Comparison of ENCODE assay signal across 21 cellular contexts in the genomic region with DNA sequence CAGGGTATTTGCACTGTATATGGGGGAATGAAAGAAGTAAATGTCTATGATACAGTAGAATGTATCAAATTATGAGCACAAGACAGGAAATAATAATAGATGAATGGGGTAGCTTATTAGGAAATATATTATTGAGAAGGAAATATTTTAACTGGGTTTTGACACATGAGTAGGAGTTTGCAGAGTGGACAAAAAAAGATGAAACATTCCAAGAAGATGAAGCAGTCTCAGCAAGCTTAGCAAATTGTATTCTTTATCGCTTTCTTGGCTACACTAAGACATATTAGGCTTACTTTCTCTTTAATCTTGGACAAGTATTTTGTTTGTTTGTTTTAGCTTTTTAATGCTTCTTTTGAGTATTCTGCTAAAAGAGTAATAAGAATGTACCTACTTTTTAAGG. TPM values are rescaled to one million over a fixed set of nuclear protein-coding genes. Genes with fewer than 3 reads are reported as not detected.
"Had no signal": no experiment of that assay in that cellular context is flagged by ENCODE, and none has a peak within 500 bp of the region (broad histone marks: within the 10 kb centered on the region; RNA-seq: fewer than 3 reads in every experiment).

No MANE protein-coding gene starts in this region.

- H3K4me3 Mint-ChIP-seq: activated naive CD8-positive, alpha-beta T cell treated with anti-CD3 and anti-CD28 coated beads for 36 hours; dendritic cell treated with granulocyte-macrophage colony-stimulating factor and Interleukin-4, amounts not matched to agents 40 ng/mL and 50 ng/mL, for 4 days; effector memory CD8-positive, alpha-beta T cell; naive thymus-derived CD8-positive, alpha-beta T cell; stimulated activated naive B cell treated with anti-CD40 and anti-IgM and Interleukin-4, amounts not matched to agents 10 μg/mL and 1 μg/mL and 100 μg/mL, for 72 hours had no signal

- H3K36me3 ChIP-seq: breast epithelium, neutrophil, thyroid gland had no signal

- H3K27ac Mint-ChIP-seq: activated naive CD8-positive, alpha-beta T cell treated with anti-CD3 and anti-CD28 coated beads for 36 hours; dendritic cell treated with granulocyte-macrophage colony-stimulating factor and Interleukin-4, amounts not matched to agents 40 ng/mL and 50 ng/mL, for 4 days; effector memory CD8-positive, alpha-beta T cell; naive thymus-derived CD8-positive, alpha-beta T cell; stimulated activated naive B cell treated with anti-CD40 and anti-IgM and Interleukin-4, amounts not matched to agents 10 μg/mL and 1 μg/mL and 100 μg/mL, for 72 hours had no signal

- H3K9me3 ChIP-seq: breast epithelium, neutrophil, thyroid gland had no signal

- H3K36me3 Mint-ChIP-seq: activated naive CD8-positive, alpha-beta T cell treated with anti-CD3 and anti-CD28 coated beads for 36 hours; naive thymus-derived CD8-positive, alpha-beta T cell; stimulated activated naive B cell treated with anti-CD40 and anti-IgM and Interleukin-4, amounts not matched to agents 10 μg/mL and 1 μg/mL and 100 μg/mL, for 72 hours had no signal

- H3K27ac ChIP-seq: breast epithelium, neutrophil, thyroid gland had no signal

- ATAC-seq: effector memory CD8-positive, alpha-beta T cell; left lobe of liver; naive thymus-derived CD8-positive, alpha-beta T cell; stimulated activated naive B cell treated with anti-CD40 and anti-IgM and Interleukin-4, amounts not matched to agents 10 μg/mL and 1 μg/mL and 100 μg/mL, for 72 hours had no signal

- H3K4me3 ChIP-seq: breast epithelium, thyroid gland had no signal

- H3K4me1 ChIP-seq: breast epithelium, thyroid gland had no signal

- DNase-seq: activated CD4-positive, alpha-beta T cell treated with anti-CD3 and anti-CD28 coated beads, Interleukin-2, amount 50 U/mL, for 1 hour; activated CD8-positive, alpha-beta memory T cell treated with anti-CD3 and anti-CD28 coated beads for 24 hours; activated naive CD8-positive, alpha-beta T cell treated with anti-CD3 and anti-CD28 coated beads for 36 hours; anterior cingulate cortex; effector memory CD8-positive, alpha-beta T cell; foreskin melanocyte; islet precursor cell; naive thymus-derived CD8-positive, alpha-beta T cell; stimulated activated CD4-positive, alpha-beta T cell treated with anti-CD3 and anti-CD28 coated beads, Interleukin-2, amount 100 ng/mL, for 48 hours; stimulated activated naive B cell treated with anti-CD40 and anti-IgM and Interleukin-4, amounts not matched to agents 10 μg/mL and 1 μg/mL and 100 μg/mL, for 72 hours; thyroid gland had no signal

- H3K27me3 ChIP-seq: breast epithelium, neutrophil, thyroid gland had no signal

RNA-seq across cellular contexts. Expression of a gene that starts 1.3 kb away (rescaled TPM):
- total RNA-seq: activated naive CD8-positive, alpha-beta T cell treated with anti-CD3 and anti-CD28 coated beads for 36 hours; breast epithelium; cerebellum; fibroblast of lung; left lobe of liver; lung microvascular endothelial cell; mucosa of gallbladder; naive thymus-derived CD8-positive, alpha-beta T cell; renal cortical epithelial cell; thyroid gland; urinary bladder had no signal
- polyA plus RNA-seq: fibroblast of lung; naive thymus-derived CD8-positive, alpha-beta T cell; urinary bladder had no signal

RNA-seq across cellular contexts. Expression of a gene that starts 1.9 kb away (rescaled TPM):
- total RNA-seq: activated naive CD8-positive, alpha-beta T cell treated with anti-CD3 and anti-CD28 coated beads for 36 hours; breast epithelium; cerebellum; fibroblast of lung; left lobe of liver; lung microvascular endothelial cell; mucosa of gallbladder; naive thymus-derived CD8-positive, alpha-beta T cell; renal cortical epithelial cell; thyroid gland; urinary bladder had no signal
- polyA plus RNA-seq: fibroblast of lung; naive thymus-derived CD8-positive, alpha-beta T cell; urinary bladder had no signal

RNA-seq across cellular contexts. Expression of a gene that starts 6.0 kb away (rescaled TPM):
- total RNA-seq: activated naive CD8-positive, alpha-beta T cell treated with anti-CD3 and anti-CD28 coated beads for 36 hours; breast epithelium; cerebellum; fibroblast of lung; left lobe of liver; lung microvascular endothelial cell; mucosa of gallbladder; naive thymus-derived CD8-positive, alpha-beta T cell; renal cortical epithelial cell; thyroid gland; urinary bladder had no signal
- polyA plus RNA-seq: fibroblast of lung; naive thymus-derived CD8-positive, alpha-beta T cell; urinary bladder had no signal

RNA-seq across cellular contexts. Expression of a gene that starts 14.3 kb away (rescaled TPM):
- total RNA-seq: activated naive CD8-positive, alpha-beta T cell treated with anti-CD3 and anti-CD28 coated beads for 36 hours; breast epithelium; cerebellum; fibroblast of lung; left lobe of liver; lung microvascular endothelial cell; mucosa of gallbladder; naive thymus-derived CD8-positive, alpha-beta T cell; renal cortical epithelial cell; thyroid gland; urinary bladder had no signal
- polyA plus RNA-seq: fibroblast of lung; naive thymus-derived CD8-positive, alpha-beta T cell; urinary bladder had no signal

RNA-seq across cellular contexts. Expression of a gene that starts 19.9 kb away (rescaled TPM):
- total RNA-seq: activated naive CD8-positive, alpha-beta T cell treated with anti-CD3 and anti-CD28 coated beads for 36 hours; breast epithelium; cerebellum; fibroblast of lung; left lobe of liver; lung microvascular endothelial cell; mucosa of gallbladder; naive thymus-derived CD8-positive, alpha-beta T cell; renal cortical epithelial cell; thyroid gland; urinary bladder had no signal
- polyA plus RNA-seq: fibroblast of lung; naive thymus-derived CD8-positive, alpha-beta T cell; urinary bladder had no signal
